In genomic region chr3:75985432-75985831, GRCh38 we compare ENCODE assay signal across 18 cellular contexts.
DNase-seq lines count a peak whose midpoint lies in the region; ATAC-seq, FAIRE-seq and TF ChIP-seq lines count a peak whose summit lies in the region.
"Had no signal": no experiment of that assay in that cellular context is flagged by ENCODE, and none has a peak within 500 bp of the region (broad histone marks: within the 10 kb centered on the region; RNA-seq: fewer than 3 reads in every experiment).

No MANE protein-coding gene starts in this region.

- TF ChIP-seq EP300 in HepG2 (IDR thresholded peaks at IDR 0.05; ENCODE audit: low read depth in 2 of 2, low read length in 2 of 2) (no peak), HepG2 (CRISPR knock-in tag; IDR thresholded peaks at IDR 0.05; ENCODE audit: borderline replicate concordance) (no peak)

- no peak for FAIRE-seq in HepG2 (lab: Jason Lieb, UNC)
- FAIRE-seq: GM19239 had no signal

- no TSS peak for BruUV-seq in HepG2 (replicated peaks; lab: Mats Ljungman, UMichigan)

- no peaks in the 10 kb centered on the region for H3K79me2 ChIP-seq in HepG2 (ENCODE audit: insufficient read depth, low read length)

- H3K36me3 Mint-ChIP-seq in activated CD4-positive, alpha-beta T cell treated with anti-CD3 and anti-CD28 coated beads for 36 hours (ENCODE audit: low read depth), result no peaks in the 10 kb centered on the region
- H3K36me3 Mint-ChIP-seq: CD14-positive monocyte; CD8-positive, alpha-beta T cell had no signal

- H3K36me3 ChIP-seq in HepG2 (replicated peaks in 1 of 2; ENCODE audit: control insufficient read depth in 1 of 2, insufficient read depth in 2 of 2, low read length in 2 of 2) (no peaks in the 10 kb centered on the region), right lobe of liver (no peaks in the 10 kb centered on the region)

- no peaks in the 10 kb centered on the region for H4K20me1 ChIP-seq in HepG2 (ENCODE audit: insufficient read depth, low read length)

- CTCF ChIA-PET in HepG2 (lab: Yijun Ruan, JAX; ENCODE audit: low intra/inter-chr PET ratio, low total read pairs), result no interaction called here
- CTCF ChIA-PET in activated CD4-positive, alpha-beta T cell treated with anti-CD3 and anti-CD28 coated beads for 36 hours (lab: Charles Lee), result no interaction called here

- H3K27me3 ChIP-seq in HepG2 (ENCODE audit: control insufficient read depth in 1 of 2, insufficient read depth in 2 of 2, low read length in 2 of 2) (no peaks in the 10 kb centered on the region), right lobe of liver (no peaks in the 10 kb centered on the region)

- H3K9ac ChIP-seq in HepG2 (ENCODE audit: insufficient read depth, low read depth, low read length), result no peak overlapping the region

- peak; percentile 5 for DNase-seq in DMS53 (lab: John Stamatoyannopoulos, UW)
- no peak for DNase-seq in DMS53 treated with DMSO at 0.1 percent for 48 hours (lab: John Stamatoyannopoulos, UW; ENCODE audit: unreplicated experiment)
- no peak for DNase-seq in HepG2 (ENCODE audit: low spot score)
- DNase-seq in right lobe of liver, result no peak
- DNase-seq in choroid plexus epithelial cell (ENCODE audit: low read depth), result peak; percentile 59
- no peak for DNase-seq in activated CD4-positive, alpha-beta T cell treated with anti-CD3 and anti-CD28 coated beads for 36 hours
- DNase-seq in NCI-H2107 (lab: John Stamatoyannopoulos, UW), result no peak
- DNase-seq: CD8-positive, alpha-beta T cell; COR-L47; DMS153; GF-D8; GOT3; H9 had no signal

- TF ChIP-seq CTCF in HepG2 (CRISPR knock-in tag; IDR thresholded peaks at IDR 0.05) (no peak), right lobe of liver (IDR thresholded peaks at IDR 0.05) (no peak), choroid plexus epithelial cell (conservative IDR thresholded peaks at IDR 0.05; ENCODE audit: low read depth, low read length) (no peak)

- in situ Hi-C loops in HepG2 (cut with HindIII; ENCODE audit: extremely low pct_ligation_motif_present, low pct_unique_long_range_greater_than_20kb), result no loop called here

- H3K4me1 Mint-ChIP-seq in activated CD4-positive, alpha-beta T cell treated with anti-CD3 and anti-CD28 coated beads for 36 hours, result no peaks in the 10 kb centered on the region
- H3K4me1 Mint-ChIP-seq: CD14-positive monocyte, H9 had no signal

- intact Hi-C loops in HepG2 (cut with micrococcal nuclease; ENCODE audit: unreplicated experiment) (no loop called here), right lobe of liver (cut with DNase I) (no loop called here)
- intact Hi-C loops in activated CD4-positive, alpha-beta T cell treated with anti-CD3 and anti-CD28 coated beads for 36 hours (cut with DNase I, micrococcal nuclease), result no loop called here

- no peak for TF ChIP-seq RAD21 in HepG2 (CRISPR knock-in tag; IDR thresholded peaks at IDR 0.05)

- H3K27ac ChIP-seq in HepG2 (ENCODE audit: extremely low read length, insufficient read depth, low read length), result no peak overlapping the region
- no peak overlapping the region for H3K27ac ChIP-seq in right lobe of liver
- H3K27ac ChIP-seq: 22Rv1, HL-60 had no signal

- peaks cover 11% of the 10 kb centered on the region for H3K9me3 Mint-ChIP-seq in activated CD4-positive, alpha-beta T cell treated with anti-CD3 and anti-CD28 coated beads for 36 hours (ENCODE audit: low read depth)

- H3K27ac Mint-ChIP-seq in activated CD4-positive, alpha-beta T cell treated with anti-CD3 and anti-CD28 coated beads for 36 hours, result no peak overlapping the region
- H3K27ac Mint-ChIP-seq: CD14-positive monocyte; CD8-positive, alpha-beta T cell; H9 had no signal

- no peak overlapping the region for H3K4me3 Mint-ChIP-seq in activated CD4-positive, alpha-beta T cell treated with anti-CD3 and anti-CD28 coated beads for 36 hours
- H3K4me3 Mint-ChIP-seq: CD14-positive monocyte; CD8-positive, alpha-beta T cell; H9 had no signal

- no peaks in the 10 kb centered on the region for H3K4me1 ChIP-seq in HepG2 (ENCODE audit: insufficient read depth, low read length)
- H3K4me1 ChIP-seq in right lobe of liver, result no peaks in the 10 kb centered on the region

- H2AFZ ChIP-seq in HepG2 (ENCODE audit: low read length), result no peak overlapping the region

- WGBS in HepG2 (ENCODE audit: low lambda C conversion rate), result 2% methylated on average over 2 of the region's 2 CpGs
- WGBS in right lobe of liver (ENCODE audit: insufficient coverage, low coverage, low lambda C conversion rate, missing lambda C conversion rate), result 5% methylated on average over 2 of the region's 2 CpGs

- H3K4me3 ChIP-seq in HepG2 (replicated peaks in 1 of 3; ENCODE audit: insufficient read depth in 1 of 3, low read depth in 2 of 3, low read length in 3 of 3), result no peak overlapping the region
- no peak overlapping the region for H3K4me3 ChIP-seq in right lobe of liver
- no peak overlapping the region for H3K4me3 ChIP-seq in choroid plexus epithelial cell (ENCODE audit: low read depth, low read length)

- POLR2A ChIA-PET in HepG2 (lab: Yijun Ruan, JAX), result no interaction called here
- POLR2A ChIA-PET in activated CD4-positive, alpha-beta T cell treated with anti-CD3 and anti-CD28 coated beads for 36 hours (lab: Charles Lee), result no interaction called here

- TF ChIP-seq POLR2A in HepG2 (IDR thresholded peaks at IDR 0.05; ENCODE audit: insufficient read depth in 1 of 2, low read depth in 2 of 2, low read length in 2 of 2) (no peak), right lobe of liver (IDR thresholded peaks at IDR 0.05) (no peak)

- H3K4me2 ChIP-seq in HepG2 (ENCODE audit: low read depth, low read length), result no peak overlapping the region

- H3K27me3 Mint-ChIP-seq in activated CD4-positive, alpha-beta T cell treated with anti-CD3 and anti-CD28 coated beads for 36 hours, result no peaks in the 10 kb centered on the region

- peaks cover 69% of the 10 kb centered on the region for H3K9me3 ChIP-seq in HepG2 (ENCODE audit: low read length)
- H3K9me3 ChIP-seq in right lobe of liver, result no peaks in the 10 kb centered on the region

- no peak for ATAC-seq in HepG2
- ATAC-seq in right lobe of liver, result no peak
- no peak for ATAC-seq in activated CD4-positive, alpha-beta T cell treated with anti-CD3 and anti-CD28 coated beads for 36 hours
- ATAC-seq in HG02588 (IDR thresholded peaks at IDR 0.05; ENCODE audit: unreplicated experiment), result no peak
- ATAC-seq: CD8-positive, alpha-beta T cell had no signal

TF ChIP-seq in HepG2, 621 proteins besides CTCF, POLR2A, EP300 and RAD21:
- TF ChIP-seq KLF6 (CRISPR knock-in tag; IDR thresholded peaks at IDR 0.05), result no peak
- no peak for TF ChIP-seq CSRNP2 (CRISPR knock-in tag; conservative IDR thresholded peaks at IDR 0.05; ENCODE audit: low read depth)
- peak; percentile 53; the same call in 1 of the 2 replicates for TF ChIP-seq CEBPB (IDR thresholded peaks at IDR 0.05; ENCODE audit: borderline replicate concordance, low read depth, low read length)

Comparison
In these comparisons a context has a peak if more than half of its experiments do, and no peak if none do; other contexts are left out.
1. DNase-seq: peak in DMS53 (single experiment) and choroid plexus epithelial cell (single experiment); none in DMS53 treated with DMSO at 0.1 percent for 48 hours (single experiment), HepG2 (single experiment), right lobe of liver (0 of 3), activated CD4-positive, alpha-beta T cell treated with anti-CD3 and anti-CD28 coated beads for 36 hours (single experiment) and NCI-H2107 (single experiment).